Comparison of ENCODE assay signal across 6 cellular contexts in the genomic region with DNA sequence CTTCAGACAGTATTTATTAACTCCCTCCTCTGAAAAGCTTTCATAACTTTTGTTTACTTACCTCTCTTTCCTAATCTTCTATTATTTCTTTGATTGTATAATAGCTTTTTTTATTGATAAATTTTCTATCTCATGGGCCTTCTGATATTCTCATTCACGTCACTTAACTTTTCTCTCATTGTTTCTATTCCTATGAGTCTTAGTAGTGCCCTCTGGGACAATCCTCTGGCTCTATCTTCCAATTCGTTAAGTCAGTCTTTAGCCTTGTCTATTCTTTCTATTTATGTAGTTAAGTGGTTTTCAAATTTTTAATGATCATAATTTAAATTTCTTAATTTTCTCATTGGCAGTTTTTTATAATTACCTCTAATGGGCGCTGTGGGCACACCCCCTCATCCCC. TPM values are rescaled to one million over a fixed set of nuclear protein-coding genes. Genes with fewer than 3 reads are reported as not detected.
"Had no signal": no experiment of that assay in that cellular context is flagged by ENCODE, and none has a peak within 500 bp of the region (broad histone marks: within the 10 kb centered on the region; RNA-seq: fewer than 3 reads in every experiment).

No MANE protein-coding gene starts in this region.

- DNase-seq: IMR-90, KBM-7, KG1 had no signal

- H3K27ac ChIP-seq: HL-60 had no signal

- ATAC-seq: HepG2, K562 had no signal

- H3K4me3 ChIP-seq: K562 had no signal

RNA-seq across cellular contexts. Expression of gene ELMO1, which starts 6.4 kb away (rescaled TPM):
- total RNA-seq: IMR-90 had no signal
